ENCODE assay signal across 8 cellular contexts in genomic region chr17:58330997-58331814, GRCh38. TPM values are rescaled to one million over a fixed set of nuclear protein-coding genes. Genes with fewer than 3 reads are reported as not detected.
A peak's percentile ranks its signal among the peaks of the same experiment; 100 is the strongest.
DNase-seq lines count a peak whose midpoint lies in the region; ATAC-seq and TF ChIP-seq lines count a peak whose summit lies in the region.

No MANE protein-coding gene starts in this region.

- CTCF ChIA-PET in activated CD4-positive, alpha-beta memory T cell treated with anti-CD3 and anti-CD28 coated beads, Interleukin-2, amount 10 ng/mL, durations not matched to agents 7 days and 5 days (lab: Charles Lee): interaction anchor here (1.0 to 2.4 kb wide), 2 partner anchors 13 to 14 kb away, joined by 3 to 30 read pairs; no protein-coding TSS in a partner anchor
- CTCF ChIA-PET in GM10248 (lab: Yijun Ruan, JAX): interaction anchor here (1.0 to 3.7 kb wide), 4 partner anchors 13 to 86 kb away, joined by 3 to 14 read pairs (median 7); partner anchors contain the start of gene RNF43

- peak; percentile 77 for DNase-seq in activated CD4-positive, alpha-beta memory T cell treated with anti-CD3 and anti-CD28 coated beads, Interleukin-2, amount 10 ng/mL, durations not matched to agents 7 days and 5 days
- DNase-seq in glomerular visceral epithelial cell (ENCODE audit: extremely low spot score) (peak; percentile 51), GM10248 (ENCODE audit: extremely low spot score) (no peak)
- DNase-seq in stimulated activated CD4-positive, alpha-beta T cell treated with anti-CD3 and anti-CD28 coated beads, Interleukin-1b, Interleukin-23, amount 100 ng/mL, for 1 hour (ENCODE audit: low read depth in 2 of 2): peak; percentile 59 to 68

- H3K4me1 Mint-ChIP-seq in IgD-negative memory B cell: peaks cover 18 to 49% (median 39%) of the 10 kb centered on the region in 3 donors
- H3K4me1 Mint-ChIP-seq in activated CD4-positive, alpha-beta memory T cell treated with anti-CD3 and anti-CD28 coated beads, Interleukin-2, amount 10 ng/mL, durations not matched to agents 7 days and 5 days: peaks cover 46% of the 10 kb centered on the region

- peaks cover 0 to 1% (median 0%) of the 10 kb centered on the region in 3 donors for H3K9me3 Mint-ChIP-seq in IgD-negative memory B cell
- H3K9me3 Mint-ChIP-seq in activated CD4-positive, alpha-beta memory T cell treated with anti-CD3 and anti-CD28 coated beads, Interleukin-2, amount 10 ng/mL, durations not matched to agents 7 days and 5 days: no peaks in the 10 kb centered on the region

- H3K36me3 Mint-ChIP-seq in IgD-negative memory B cell: peaks cover 14% of the 10 kb centered on the region
- H3K36me3 Mint-ChIP-seq in activated CD4-positive, alpha-beta memory T cell treated with anti-CD3 and anti-CD28 coated beads, Interleukin-2, amount 10 ng/mL, durations not matched to agents 7 days and 5 days (ENCODE audit: low read depth): peaks cover 59% of the 10 kb centered on the region

- peak overlapping the region; percentile 93 to 99 (median 99) for H3K27ac Mint-ChIP-seq in IgD-negative memory B cell
- H3K27ac Mint-ChIP-seq in activated CD4-positive, alpha-beta memory T cell treated with anti-CD3 and anti-CD28 coated beads, Interleukin-2, amount 10 ng/mL, durations not matched to agents 7 days and 5 days: peak overlapping the region; percentile 99

- no peak for TF ChIP-seq CTCF in GM10248 (IDR thresholded peaks at IDR 0.05; ENCODE audit: control extremely low read depth, extremely low read depth, low read depth, missing control alignments)

- ATAC-seq in GM18520 (IDR thresholded peaks at IDR 0.05; ENCODE audit: unreplicated experiment): no peak
- ATAC-seq in HG02588 (IDR thresholded peaks at IDR 0.05; ENCODE audit: unreplicated experiment): no peak
- no peak for ATAC-seq in GM19035 (IDR thresholded peaks at IDR 0.05; ENCODE audit: unreplicated experiment)

- no peaks in the 10 kb centered on the region for H3K27me3 Mint-ChIP-seq in IgD-negative memory B cell
- peaks cover 2% of the 10 kb centered on the region for H3K27me3 Mint-ChIP-seq in activated CD4-positive, alpha-beta memory T cell treated with anti-CD3 and anti-CD28 coated beads, Interleukin-2, amount 10 ng/mL, durations not matched to agents 7 days and 5 days

- POLR2A ChIA-PET in activated CD4-positive, alpha-beta memory T cell treated with anti-CD3 and anti-CD28 coated beads, Interleukin-2, amount 10 ng/mL, durations not matched to agents 7 days and 5 days (lab: Charles Lee): interaction anchor here (1.1 to 22.3 kb wide), 12 partner anchors 12 to 324 kb away, joined by 3 to 1460 read pairs (median 10); partner anchors contain the start of genes HSF5, MTMR4, RNF43 and SRSF1
- POLR2A ChIA-PET in GM10248 (lab: Yijun Ruan, JAX): interaction anchor here (0.7 to 4.5 kb wide), 9 partner anchors 10 to 861 kb away, joined by 3 to 90 read pairs (median 13); partner anchors contain the start of gene SUPT4H1

- peak overlapping the region; percentile 90 to 100 (median 96) for H3K4me3 Mint-ChIP-seq in IgD-negative memory B cell
- H3K4me3 Mint-ChIP-seq in activated CD4-positive, alpha-beta memory T cell treated with anti-CD3 and anti-CD28 coated beads, Interleukin-2, amount 10 ng/mL, durations not matched to agents 7 days and 5 days: peak overlapping the region; percentile 98

RNA-seq across cellular contexts. Expression of gene TSPOAP1, which starts 2.6 kb away (rescaled TPM):
- 1.3 TPM for polyA plus RNA-seq in IgD-negative memory B cell
- 10 to 100 TPM; 60.9 to 69.4 TPM for total RNA-seq in activated CD4-positive, alpha-beta memory T cell treated with anti-CD3 and anti-CD28 coated beads, Interleukin-2, amount 10 ng/mL, durations not matched to agents 7 days and 5 days

RNA-seq across cellular contexts. Expression of gene SUPT4H1, which starts 20.8 kb away (rescaled TPM):
- 94.2 TPM for polyA plus RNA-seq in IgD-negative memory B cell
- 10 to 100 TPM; 85.8 to 91.0 TPM for total RNA-seq in activated CD4-positive, alpha-beta memory T cell treated with anti-CD3 and anti-CD28 coated beads, Interleukin-2, amount 10 ng/mL, durations not matched to agents 7 days and 5 days

RNA-seq across cellular contexts. Expression of gene MPO, which starts 50.5 kb away (rescaled TPM):
- not detected for polyA plus RNA-seq in IgD-negative memory B cell
- total RNA-seq in activated CD4-positive, alpha-beta memory T cell treated with anti-CD3 and anti-CD28 coated beads, Interleukin-2, amount 10 ng/mL, durations not matched to agents 7 days and 5 days: under 1 TPM; 0.08 to 0.38 TPM
